Comparison of ENCODE assay signal across 17 cellular contexts in genomic region chr5:15425802-15426201, GRCh38.
DNase-seq lines count a peak whose midpoint lies in the region; ATAC-seq, FAIRE-seq and TF ChIP-seq lines count a peak whose summit lies in the region.
"Had no signal": no experiment of that assay in that cellular context is flagged by ENCODE, and none has a peak within 500 bp of the region (broad histone marks: within the 10 kb centered on the region; RNA-seq: fewer than 3 reads in every experiment).

No MANE protein-coding gene starts in this region.

- H2BK120ac ChIP-seq in H1 (replicated peaks; ENCODE audit: low read depth, low read length) = no peak overlapping the region

- H3K27ac ChIP-seq in GM23248 (no peak overlapping the region), H1 (ENCODE audit: low read depth, low read length) (no peak overlapping the region), sigmoid colon (peak overlapping the region; percentile 23 to 61 (median 43))
- H3K27ac ChIP-seq: KMS-11, right atrium auricular region had no signal

- no peak overlapping the region for H2BK15ac ChIP-seq in H1 (ENCODE audit: low read length)

- H3K9me3 Mint-ChIP-seq in activated CD4-positive, alpha-beta memory T cell treated with anti-CD3 and anti-CD28 coated beads for 36 hours = no peaks in the 10 kb centered on the region

- POLR2A ChIA-PET in H1 (lab: Charles Lee; ENCODE audit: partially characterized antibody) = no interaction called here
- POLR2A ChIA-PET in activated CD4-positive, alpha-beta memory T cell treated with anti-CD3 and anti-CD28 coated beads for 36 hours (lab: Charles Lee) = interaction anchor here (0.6 kb wide), 1 partner anchor 51 kb away, joined by 3 read pairs; no protein-coding TSS in a partner anchor

- intact Hi-C loops in sigmoid colon (cut with DNase I) = no loop called here
- intact Hi-C loops in activated CD4-positive, alpha-beta memory T cell treated with anti-CD3 and anti-CD28 coated beads for 36 hours (cut with micrococcal nuclease) = no loop called here

- H3K79me1 ChIP-seq in H1 (ENCODE audit: low read depth, low read length) = no peaks in the 10 kb centered on the region

- H3K4me3 Mint-ChIP-seq in activated CD4-positive, alpha-beta memory T cell treated with anti-CD3 and anti-CD28 coated beads for 36 hours = no peak overlapping the region
- H3K4me3 Mint-ChIP-seq: activated CD4-positive, alpha-beta T cell treated with anti-CD3 and anti-CD28 coated beads for 36 hours; activated naive CD8-positive, alpha-beta T cell treated with anti-CD3 and anti-CD28 coated beads, Interleukin-2, amount 10 ng/mL, durations not matched to agents 7 days and 5 days; stimulated activated naive B cell treated with anti-CD40 and anti-IgM and Interleukin-4, amounts not matched to agents 10 μg/mL and 1 μg/mL and 100 μg/mL, for 72 hours; T-helper 17 cell had no signal

- no peak overlapping the region for H2AK5ac ChIP-seq in H1 (ENCODE audit: low read depth, low read length)

- no peak overlapping the region for H2BK5ac ChIP-seq in H1 (ENCODE audit: low read depth, low read length)

- CTCF ChIA-PET in H1 (lab: Charles Lee; ENCODE audit: partially characterized antibody) = interaction anchor here (1.0 to 1.3 kb wide), 2 partner anchors 9 to 570 kb away, joined by 3 read pairs; no protein-coding TSS in a partner anchor
- CTCF ChIA-PET in activated CD4-positive, alpha-beta memory T cell treated with anti-CD3 and anti-CD28 coated beads for 36 hours (lab: Charles Lee) = no interaction called here

- no peak overlapping the region for H4K5ac ChIP-seq in H1 (ENCODE audit: insufficient read length, low read depth, low read length)

- no peaks in the 10 kb centered on the region for H3F3A ChIP-seq in GM23248 (ENCODE audit: insufficient read depth)

- no peak for TF ChIP-seq EP300 in H1 (IDR thresholded peaks at IDR 0.05; ENCODE audit: borderline replicate concordance in 1 of 2, low read depth in 2 of 2, low read length in 2 of 2)
- TF ChIP-seq EP300 in sigmoid colon (IDR thresholded peaks at IDR 0.05) = no peak

- ATAC-seq in HG03442 (IDR thresholded peaks at IDR 0.05; ENCODE audit: unreplicated experiment) = no peak
- ATAC-seq: activated CD4-positive, alpha-beta T cell treated with anti-CD3 and anti-CD28 coated beads for 36 hours; stimulated activated naive B cell treated with anti-CD40 and anti-IgM and Interleukin-4, amounts not matched to agents 10 μg/mL and 1 μg/mL and 100 μg/mL, for 72 hours; T-helper 17 cell had no signal

- H3K23ac ChIP-seq in H1 (ENCODE audit: insufficient read length) = no peak overlapping the region

- H3K4me2 ChIP-seq in GM23248 (ENCODE audit: unreplicated experiment) = no peak overlapping the region
- H3K4me2 ChIP-seq in H1 (ENCODE audit: insufficient read depth in 1 of 2, low read depth in 2 of 2, low read length in 2 of 2) = peak overlapping the region; percentile 7 to 53; a peak in 1 of 4 replicates
- H3K4me2 ChIP-seq: KMS-11 had no signal

- WGBS in GM23248 (ENCODE audit: low coverage in 1 of 2, low lambda C conversion rate in 2 of 2, missing lambda C conversion rate in 2 of 2), 2 experiments = 4% methylated on average over 5 of the region's 5 CpGs
- 25% methylated on average over 4 of the region's 5 CpGs; no CpG with 5 or more reads in 1 of the 2 experiments for WGBS in H1 (ENCODE audit: extremely low coverage in 1 of 2, insufficient coverage in 1 of 2, insufficient read length in 1 of 2, insufficient replicate concordance in 2 of 2, low coverage in 1 of 2, low lambda C conversion rate in 2 of 2, missing lambda C conversion rate in 1 of 2), 2 experiments
- WGBS in sigmoid colon, 2 donors = 21 to 36% methylated on average over 5 of the region's 5 CpGs

- H3K18ac ChIP-seq in H1 (ENCODE audit: extremely low read depth, low read length) = no peak overlapping the region

- H3K14ac ChIP-seq in H1 (ENCODE audit: insufficient read length) = no peak overlapping the region

- no peak overlapping the region for H4K91ac ChIP-seq in H1 (replicated peaks; ENCODE audit: insufficient read length, low read length)

- peak; percentile 8 for DNase-seq in GM23248
- DNase-seq in H1 (ENCODE audit: low read depth in 1 of 2, low spot score in 2 of 2) = no peak
- DNase-seq in left kidney (ENCODE audit: low read depth, low spot score) = peak; percentile 53
- DNase-seq in sigmoid colon = no peak
- DNase-seq in stimulated activated naive CD4-positive, alpha-beta T cell (lab: John Stamatoyannopoulos, UW) = no peak
- DNase-seq in activated CD4-positive, alpha-beta memory T cell treated with anti-CD3 and anti-CD28 coated beads for 36 hours = no peak
- no peak for DNase-seq in stimulated activated CD4-positive, alpha-beta T cell treated with anti-CD3 and anti-CD28 coated beads, Interleukin-4, amount 100 ng/mL, for 1 hour
- DNase-seq: activated CD4-positive, alpha-beta T cell treated with anti-CD3 and anti-CD28 coated beads for 36 hours; activated naive CD8-positive, alpha-beta T cell treated with anti-CD3 and anti-CD28 coated beads, Interleukin-2, amount 10 ng/mL, durations not matched to agents 7 days and 5 days; BE2C; DMS153; stimulated activated naive B cell treated with anti-CD40 and anti-IgM and Interleukin-4, amounts not matched to agents 10 μg/mL and 1 μg/mL and 100 μg/mL, for 72 hours; T-helper 17 cell had no signal

- H3K36me3 ChIP-seq in GM23248 (ENCODE audit: low read depth) = no peaks in the 10 kb centered on the region
- H3K36me3 ChIP-seq in H1 (ENCODE audit: control insufficient read depth in 2 of 4, insufficient read depth in 4 of 4, low read length in 3 of 4) = no peaks in the 10 kb centered on the region
- no peaks in the 10 kb centered on the region for H3K36me3 ChIP-seq in sigmoid colon
- H3K36me3 ChIP-seq: BE2C, right atrium auricular region had no signal

- H3K4ac ChIP-seq in H1 (replicated peaks; ENCODE audit: insufficient read length, low read depth, low read length) = no peak overlapping the region

- H3K27ac Mint-ChIP-seq in activated CD4-positive, alpha-beta memory T cell treated with anti-CD3 and anti-CD28 coated beads for 36 hours = no peak overlapping the region
- H3K27ac Mint-ChIP-seq: activated CD4-positive, alpha-beta T cell treated with anti-CD3 and anti-CD28 coated beads for 36 hours; activated naive CD8-positive, alpha-beta T cell treated with anti-CD3 and anti-CD28 coated beads, Interleukin-2, amount 10 ng/mL, durations not matched to agents 7 days and 5 days; stimulated activated naive B cell treated with anti-CD40 and anti-IgM and Interleukin-4, amounts not matched to agents 10 μg/mL and 1 μg/mL and 100 μg/mL, for 72 hours; T-helper 17 cell had no signal

- no peak for TF ChIP-seq RAD21 in H1 (IDR thresholded peaks at IDR 0.05 in 1 of 2, conservative IDR thresholded peaks at IDR 0.05 in 1 of 2; ENCODE audit: low read depth in 2 of 2, low read length in 2 of 2)

- no peaks in the 10 kb centered on the region for H3K4me1 Mint-ChIP-seq in activated CD4-positive, alpha-beta memory T cell treated with anti-CD3 and anti-CD28 coated beads for 36 hours (ENCODE audit: low read depth)
- H3K4me1 Mint-ChIP-seq: activated CD4-positive, alpha-beta T cell treated with anti-CD3 and anti-CD28 coated beads for 36 hours; activated naive CD8-positive, alpha-beta T cell treated with anti-CD3 and anti-CD28 coated beads, Interleukin-2, amount 10 ng/mL, durations not matched to agents 7 days and 5 days; stimulated activated naive B cell treated with anti-CD40 and anti-IgM and Interleukin-4, amounts not matched to agents 10 μg/mL and 1 μg/mL and 100 μg/mL, for 72 hours; T-helper 17 cell had no signal

- H4K20me1 ChIP-seq in GM23248 (ENCODE audit: insufficient read depth) (no peaks in the 10 kb centered on the region), H1 (replicated peaks in 1 of 2; ENCODE audit: control insufficient read depth in 1 of 2, insufficient read depth in 2 of 2, low read length in 2 of 2) (no peaks in the 10 kb centered on the region)

- no peaks in the 10 kb centered on the region for H3K9me3 ChIP-seq in GM23248 (ENCODE audit: low read depth)
- no peaks in the 10 kb centered on the region for H3K9me3 ChIP-seq in H1 (ENCODE audit: insufficient read depth in 2 of 2, low read depth in 1 of 2, low read length in 1 of 2)
- no peaks in the 10 kb centered on the region for H3K9me3 ChIP-seq in sigmoid colon
- H3K9me3 ChIP-seq: BE2C, right atrium auricular region had no signal

- H3K4me3 ChIP-seq in GM23248 (no peak overlapping the region), H1 (ENCODE audit: extremely low read depth in 1 of 4, insufficient read depth in 2 of 4, low read depth in 3 of 4, low read length in 4 of 4) (no peak overlapping the region), sigmoid colon (peak overlapping the region in 3 of 4 donors; percentile 25 to 39 (median 39))

- H3K9ac ChIP-seq in GM23248 (no peak overlapping the region), H1 (replicated peaks in 1 of 4; ENCODE audit: extremely low read depth in 1 of 4, low read depth in 3 of 4, low read length in 3 of 4) (no peak overlapping the region)
- H3K9ac ChIP-seq: KMS-11 had no signal

- FAIRE-seq in H1 (lab: Jason Lieb, UNC) = no peak
- FAIRE-seq: colon had no signal

- no peaks in the 10 kb centered on the region for H3K79me2 ChIP-seq in GM23248 (ENCODE audit: insufficient read depth)
- no peaks in the 10 kb centered on the region for H3K79me2 ChIP-seq in H1 (ENCODE audit: control insufficient read depth in 1 of 2, insufficient read depth in 2 of 2, low read length in 2 of 2)

- no peaks in the 10 kb centered on the region for H3K27me3 Mint-ChIP-seq in activated CD4-positive, alpha-beta memory T cell treated with anti-CD3 and anti-CD28 coated beads for 36 hours
- H3K27me3 Mint-ChIP-seq: activated CD4-positive, alpha-beta T cell treated with anti-CD3 and anti-CD28 coated beads for 36 hours; activated naive CD8-positive, alpha-beta T cell treated with anti-CD3 and anti-CD28 coated beads, Interleukin-2, amount 10 ng/mL, durations not matched to agents 7 days and 5 days; stimulated activated naive B cell treated with anti-CD40 and anti-IgM and Interleukin-4, amounts not matched to agents 10 μg/mL and 1 μg/mL and 100 μg/mL, for 72 hours; T-helper 17 cell had no signal

- H3K23me2 ChIP-seq in H1 (ENCODE audit: low read depth, low read length) = no peaks in the 10 kb centered on the region

- TF ChIP-seq CTCF in H1 (IDR thresholded peaks at IDR 0.05; ENCODE audit: control extremely low read depth in 1 of 3, insufficient read depth in 1 of 3, low read depth in 1 of 3, low read length in 3 of 3) = no peak
- TF ChIP-seq CTCF in sigmoid colon (IDR thresholded peaks at IDR 0.05) = no peak

- H3K36me3 Mint-ChIP-seq in activated CD4-positive, alpha-beta memory T cell treated with anti-CD3 and anti-CD28 coated beads for 36 hours = no peaks in the 10 kb centered on the region
- H3K36me3 Mint-ChIP-seq: activated naive CD8-positive, alpha-beta T cell treated with anti-CD3 and anti-CD28 coated beads, Interleukin-2, amount 10 ng/mL, durations not matched to agents 7 days and 5 days; stimulated activated naive B cell treated with anti-CD40 and anti-IgM and Interleukin-4, amounts not matched to agents 10 μg/mL and 1 μg/mL and 100 μg/mL, for 72 hours had no signal

- H2AFZ ChIP-seq in GM23248 = no peak overlapping the region
- peak overlapping the region; percentile 93 for H2AFZ ChIP-seq in H1 (ENCODE audit: low read length)

- H2BK12ac ChIP-seq in H1 (ENCODE audit: low read depth, low read length) = peak overlapping the region; percentile 45; the same call in 1 of the 2 replicates

- H2BK20ac ChIP-seq in H1 (ENCODE audit: low read length) = no peak overlapping the region

- no peak overlapping the region for H3K56ac ChIP-seq in H1 (replicated peaks; ENCODE audit: insufficient read length, low read depth, low read length)

- TF ChIP-seq POLR2A in H1 (IDR thresholded peaks at IDR 0.05; ENCODE audit: control extremely low read depth in 1 of 2, low read depth in 2 of 2, low read length in 2 of 2) = no peak
- TF ChIP-seq POLR2A in sigmoid colon (IDR thresholded peaks at IDR 0.05) = no peak

- H3K9me2 ChIP-seq in GM23248 (ENCODE audit: insufficient read depth) = no peaks in the 10 kb centered on the region

- in situ Hi-C loops in GM23248 (cut with MboI) = no loop called here

- peaks cover 21% of the 10 kb centered on the region for H3K27me3 ChIP-seq in GM23248 (replicated peaks; ENCODE audit: insufficient read depth)
- no peaks in the 10 kb centered on the region for H3K27me3 ChIP-seq in H1 (replicated peaks in 1 of 4; ENCODE audit: control insufficient read depth in 3 of 4, extremely low read depth in 1 of 4, insufficient read depth in 3 of 4, low read length in 3 of 4)
- H3K27me3 ChIP-seq in sigmoid colon = no peaks in the 10 kb centered on the region
- H3K27me3 ChIP-seq: right atrium auricular region had no signal

- H4K8ac ChIP-seq in H1 (ENCODE audit: extremely low read depth, insufficient read depth, low read length) = no peak overlapping the region

- H3K4me1 ChIP-seq in GM23248 (ENCODE audit: insufficient read depth) (no peaks in the 10 kb centered on the region), H1 (replicated peaks in 1 of 4; ENCODE audit: control insufficient read depth in 3 of 4, insufficient read depth in 4 of 4, low read length in 3 of 4) (peaks cover 0 to 10% (median 3%) of the 10 kb centered on the region in 4 experiments; a peak in 4 of 7 replicates), sigmoid colon (peaks cover 0 to 29% (median 16%) of the 10 kb centered on the region in 4 donors)
- H3K4me1 ChIP-seq: right atrium auricular region had no signal

Comparison
In these comparisons a context has a peak if more than half of its experiments do, and no peak if none do; other contexts are left out.
1. DNase-seq: peak in GM23248 (single experiment) and left kidney (single experiment); none in H1 (0 of 2), sigmoid colon (single experiment), stimulated activated naive CD4-positive, alpha-beta T cell (0 of 6), activated CD4-positive, alpha-beta memory T cell treated with anti-CD3 and anti-CD28 coated beads for 36 hours (single experiment) and stimulated activated CD4-positive, alpha-beta T cell treated with anti-CD3 and anti-CD28 coated beads, Interleukin-4, amount 100 ng/mL, for 1 hour (single experiment).
2. H3K27ac ChIP-seq: peak in sigmoid colon (4 of 4); none in GM23248 (single experiment) and H1 (single experiment).
3. H3K4me3 ChIP-seq: peak in sigmoid colon (3 of 4); none in GM23248 (single experiment) and H1 (0 of 4).